In genomic region chr4:162793571-162793970, GRCh38 we compare ENCODE assay signal across 31 cellular contexts.
"Had no signal": no experiment of that assay in that cellular context is flagged by ENCODE, and none has a peak within 500 bp of the region (broad histone marks: within the 10 kb centered on the region; RNA-seq: fewer than 3 reads in every experiment).

No MANE protein-coding gene starts in this region.

- H3K4me1 ChIP-seq: body of pancreas, esophagus muscularis mucosa, gastrocnemius medialis, pancreas, prostate gland, right atrium auricular region, testis, transverse colon had no signal

- H3K4me1 Mint-ChIP-seq: activated naive CD8-positive, alpha-beta T cell treated with anti-CD3 and anti-CD28 coated beads for 36 hours; naive B cell; nephron progenitor cell; T-helper 17 cell had no signal

- DNase-seq: activated CD4-positive, alpha-beta memory T cell treated with anti-CD3 and anti-CD28 coated beads for 36 hours; activated CD4-positive, alpha-beta T cell treated with anti-CD3 and anti-CD28 coated beads for 48 hours; activated CD8-positive, alpha-beta memory T cell treated with anti-CD3 and anti-CD28 coated beads, Interleukin-2, amount 50 U/mL, for 4 hours; activated effector memory CD4-positive, alpha-beta T cell treated with anti-CD3 and anti-CD28 coated beads, Interleukin-2, amount 50 U/mL, for 16 hours; activated naive CD4-positive, alpha-beta T cell treated with anti-CD3 and anti-CD28 coated beads for 36 hours; activated naive CD8-positive, alpha-beta T cell treated with anti-CD3 and anti-CD28 coated beads for 36 hours; activated T-cell treated with anti-CD3 and anti-CD28 coated beads, Interleukin-2, amount 50 U/mL, for 1 hour; amniotic stem cell; body of pancreas; caudate nucleus; effector CD4-positive, alpha-beta T cell; gastrocnemius medialis; left cardiac atrium; mammary epithelial cell; naive B cell; nephron progenitor cell; pancreas; stimulated activated CD4-positive, alpha-beta T cell treated with anti-CD3 and anti-CD28 coated beads, Interleukin-2, amount 100 ng/mL, for 48 hours; stimulated activated naive CD8-positive, alpha-beta T cell treated with anti-CD3 and anti-CD28 coated beads, Interleukin-15, Interleukin-2, amounts not matched to agents 100 U/mL and 50 U/mL, for 24 hours; T-helper 17 cell; T1000; testis; transverse colon; WERI-Rb-1 had no signal

- H2AFZ ChIP-seq: hepatocyte had no signal

- H3K4me3 Mint-ChIP-seq: activated CD4-positive, alpha-beta memory T cell treated with anti-CD3 and anti-CD28 coated beads for 36 hours; activated naive CD4-positive, alpha-beta T cell treated with anti-CD3 and anti-CD28 coated beads for 36 hours; activated naive CD8-positive, alpha-beta T cell treated with anti-CD3 and anti-CD28 coated beads for 36 hours; activated T-helper 1 cell treated with anti-CD3 and anti-CD28 coated beads, Interleukin-12 subunit alpha, Interleukin-12 subunit beta, Interleukin-2, Interleukin-4 antibody, amounts not matched to agents 30 ng/mL and 10 ng/mL and 1 ng/mL, durations not matched to agents 14 hours and 24 hours and 36 hours; dendritic cell treated with granulocyte-macrophage colony-stimulating factor and Interleukin-4, amounts not matched to agents 40 ng/mL and 50 ng/mL, for 4 days; naive B cell; nephron progenitor cell; T-helper 17 cell had no signal

- H3K9me3 ChIP-seq: body of pancreas, esophagus muscularis mucosa, gastrocnemius medialis, neutrophil, pancreas, prostate gland, right atrium auricular region, testis, transverse colon had no signal

- H3K36me3 Mint-ChIP-seq: activated CD4-positive, alpha-beta memory T cell treated with anti-CD3 and anti-CD28 coated beads for 36 hours; activated naive CD8-positive, alpha-beta T cell treated with anti-CD3 and anti-CD28 coated beads for 36 hours; naive B cell had no signal

- H3K4me3 ChIP-seq: body of pancreas, esophagus muscularis mucosa, gastrocnemius medialis, hepatocyte, pancreas, prostate gland, right atrium auricular region, testis, transverse colon had no signal

- H3K27ac ChIP-seq: body of pancreas, esophagus muscularis mucosa, gastrocnemius medialis, hepatocyte, neutrophil, pancreas, prostate gland, right atrium auricular region, testis, transverse colon, WERI-Rb-1 had no signal

- H3K27me3 ChIP-seq: body of pancreas, esophagus muscularis mucosa, gastrocnemius medialis, hepatocyte, neutrophil, right atrium auricular region, testis, transverse colon had no signal

- H3K36me3 ChIP-seq: esophagus muscularis mucosa, gastrocnemius medialis, neutrophil, pancreas, prostate gland, right atrium auricular region, transverse colon, WERI-Rb-1 had no signal

- H3K4me2 ChIP-seq: hepatocyte had no signal

- H3K27me3 Mint-ChIP-seq: activated CD4-positive, alpha-beta memory T cell treated with anti-CD3 and anti-CD28 coated beads for 36 hours; activated naive CD8-positive, alpha-beta T cell treated with anti-CD3 and anti-CD28 coated beads for 36 hours; dendritic cell treated with granulocyte-macrophage colony-stimulating factor and Interleukin-4, amounts not matched to agents 40 ng/mL and 50 ng/mL, for 4 days; naive B cell; T-helper 17 cell had no signal

- H3K27ac Mint-ChIP-seq: activated CD4-positive, alpha-beta memory T cell treated with anti-CD3 and anti-CD28 coated beads for 36 hours; activated naive CD4-positive, alpha-beta T cell treated with anti-CD3 and anti-CD28 coated beads for 36 hours; activated naive CD8-positive, alpha-beta T cell treated with anti-CD3 and anti-CD28 coated beads for 36 hours; activated T-helper 1 cell treated with anti-CD3 and anti-CD28 coated beads, Interleukin-12 subunit alpha, Interleukin-12 subunit beta, Interleukin-2, Interleukin-4 antibody, amounts not matched to agents 30 ng/mL and 10 ng/mL and 1 ng/mL, durations not matched to agents 14 hours and 24 hours and 36 hours; dendritic cell treated with granulocyte-macrophage colony-stimulating factor and Interleukin-4, amounts not matched to agents 40 ng/mL and 50 ng/mL, for 4 days; naive B cell; nephron progenitor cell; T-helper 17 cell had no signal

- H3K9me3 Mint-ChIP-seq: activated CD4-positive, alpha-beta memory T cell treated with anti-CD3 and anti-CD28 coated beads for 36 hours; activated naive CD4-positive, alpha-beta T cell treated with anti-CD3 and anti-CD28 coated beads for 36 hours; activated naive CD8-positive, alpha-beta T cell treated with anti-CD3 and anti-CD28 coated beads for 36 hours; activated T-helper 1 cell treated with anti-CD3 and anti-CD28 coated beads, Interleukin-12 subunit alpha, Interleukin-12 subunit beta, Interleukin-2, Interleukin-4 antibody, amounts not matched to agents 30 ng/mL and 10 ng/mL and 1 ng/mL, durations not matched to agents 14 hours and 24 hours and 36 hours; dendritic cell treated with granulocyte-macrophage colony-stimulating factor and Interleukin-4, amounts not matched to agents 40 ng/mL and 50 ng/mL, for 4 days; nephron progenitor cell had no signal

- H3K79me2 ChIP-seq: hepatocyte had no signal
